Comparison of ENCODE assay signal across 11 cellular contexts in genomic region chr2:61885896-61886603, GRCh38. TPM values are rescaled to one million over a fixed set of nuclear protein-coding genes. Genes with fewer than 3 reads are reported as not detected.
A peak's percentile ranks its signal among the peaks of the same experiment; 100 is the strongest.
DNase-seq lines count a peak whose midpoint lies in the region; ATAC-seq and TF ChIP-seq lines count a peak whose summit lies in the region.
"Had no signal": no experiment of that assay in that cellular context is flagged by ENCODE, and none has a peak within 500 bp of the region (broad histone marks: within the 10 kb centered on the region; RNA-seq: fewer than 3 reads in every experiment).

No MANE protein-coding gene starts in this region.

- no peaks in the 10 kb centered on the region for H3K27me3 Mint-ChIP-seq in activated CD8-positive, alpha-beta T cell treated with anti-CD3 and anti-CD28 coated beads for 36 hours

- no peak overlapping the region for H2AFZ ChIP-seq in ACC112 (ENCODE audit: low read length, unreplicated experiment)

- peak overlapping the region; percentile 99 for H3K27ac Mint-ChIP-seq in activated CD8-positive, alpha-beta T cell treated with anti-CD3 and anti-CD28 coated beads for 36 hours

- no peak overlapping the region for H3K27ac ChIP-seq in ACC112 (ENCODE audit: low read depth, low read length)
- no peak overlapping the region for H3K27ac ChIP-seq in tibial artery
- H3K27ac ChIP-seq: lower lobe of right lung, SJSA1 had no signal

- peaks cover 45% of the 10 kb centered on the region for H3K36me3 Mint-ChIP-seq in activated CD8-positive, alpha-beta T cell treated with anti-CD3 and anti-CD28 coated beads for 36 hours (ENCODE audit: low read depth)

- intact Hi-C loops in activated CD8-positive, alpha-beta T cell treated with anti-CD3 and anti-CD28 coated beads for 36 hours (cut with micrococcal nuclease), result no loop called here
- intact Hi-C loops in tibial artery (cut with DNase I; ENCODE audit: low total_unique reads), result loop anchor here (5.0 kb wide), 2 partner anchors 124 to 621 kb away; partner anchors contain the start of gene TMEM17

- H3K79me2 ChIP-seq in ACC112 (ENCODE audit: control insufficient read depth, insufficient read depth, low read length, unreplicated experiment), result peaks cover 50% of the 10 kb centered on the region

- no peaks in the 10 kb centered on the region for H3K9me3 ChIP-seq in iPS-18c (ENCODE audit: control insufficient read depth, insufficient read depth, low read length)
- H3K9me3 ChIP-seq in tibial artery, result no peaks in the 10 kb centered on the region
- H3K9me3 ChIP-seq: lower lobe of right lung, SJSA1 had no signal

- peak overlapping the region; percentile 89 for H3K4me3 ChIP-seq in ACC112 (ENCODE audit: low read depth, low read length)
- peak overlapping the region; percentile 95 for H3K4me3 ChIP-seq in GM06990 (replicated peaks; ENCODE audit: low read depth, low read length)
- H3K4me3 ChIP-seq in iPS-18c (ENCODE audit: insufficient read depth, low read depth, low read length), result peak overlapping the region; percentile 34; the same call in 1 of the 2 replicates
- H3K4me3 ChIP-seq in tibial artery, result no peak overlapping the region

- TF ChIP-seq CTCF in GM06990 (IDR thresholded peaks at IDR 0.05; ENCODE audit: insufficient read depth, low read length, poor library complexity, severe bottlenecking) (no peak), tibial artery (IDR thresholded peaks at IDR 0.05) (no peak)
- no peak for TF ChIP-seq CTCF in activated CD8-positive, alpha-beta T cell treated with anti-CD3 and anti-CD28 coated beads for 36 hours (IDR thresholded peaks at IDR 0.05)

- DNase-seq in GM06990 (ENCODE audit: extremely low read depth, insufficient read length) (no peak), tibial artery (no peak)
- peak; percentile 59 for DNase-seq in activated CD8-positive, alpha-beta T cell treated with anti-CD3 and anti-CD28 coated beads for 36 hours
- DNase-seq in stimulated activated CD4-positive, alpha-beta T cell treated with anti-CD3 and anti-CD28 coated beads, Interleukin-4, amount 100 ng/mL, for 4 hours, result no peak
- DNase-seq: DMS53, lower lobe of right lung had no signal

- H3K4me1 Mint-ChIP-seq in activated CD8-positive, alpha-beta T cell treated with anti-CD3 and anti-CD28 coated beads for 36 hours (ENCODE audit: low read depth), result peaks cover 31% of the 10 kb centered on the region

- no peaks in the 10 kb centered on the region for H3K9me3 Mint-ChIP-seq in activated CD8-positive, alpha-beta T cell treated with anti-CD3 and anti-CD28 coated beads for 36 hours

- no peak for ATAC-seq in activated CD8-positive, alpha-beta T cell treated with anti-CD3 and anti-CD28 coated beads for 36 hours
- ATAC-seq in GM21423 (IDR thresholded peaks at IDR 0.05; ENCODE audit: unreplicated experiment) (no peak), GM19328 (IDR thresholded peaks at IDR 0.05; ENCODE audit: unreplicated experiment) (no peak)
- ATAC-seq: lower lobe of right lung had no signal

- H3K27me3 ChIP-seq in ACC112 (ENCODE audit: insufficient read depth, low read length) (no peaks in the 10 kb centered on the region), GM06990 (replicated peaks; ENCODE audit: control insufficient read depth, insufficient read depth, low read length) (no peaks in the 10 kb centered on the region), tibial artery (no peaks in the 10 kb centered on the region)
- H3K27me3 ChIP-seq: SJSA1 had no signal

- peak overlapping the region; percentile 99 for H3K4me3 Mint-ChIP-seq in activated CD8-positive, alpha-beta T cell treated with anti-CD3 and anti-CD28 coated beads for 36 hours

- CTCF ChIA-PET in activated CD8-positive, alpha-beta T cell treated with anti-CD3 and anti-CD28 coated beads for 36 hours (lab: Charles Lee), result interaction anchor here (1.2 kb wide), 1 partner anchor 11 kb away, joined by 4 read pairs; no protein-coding TSS in a partner anchor

- H3K4me1 ChIP-seq in ACC112 (ENCODE audit: control insufficient read depth, insufficient read depth, low read length, unreplicated experiment) (peaks cover 16% of the 10 kb centered on the region), tibial artery (peaks cover 0 to 24% (median 17%) of the 10 kb centered on the region in 4 donors)

- H3K36me3 ChIP-seq in ACC112 (ENCODE audit: insufficient read depth, low read length) (peaks cover 21% of the 10 kb centered on the region), GM06990 (ENCODE audit: control insufficient read depth, insufficient read depth, low read length) (peaks cover 8% of the 10 kb centered on the region), tibial artery (peaks cover 38 to 45% (median 38%) of the 10 kb centered on the region in 3 donors)

- POLR2A ChIA-PET in activated CD8-positive, alpha-beta T cell treated with anti-CD3 and anti-CD28 coated beads for 36 hours (lab: Charles Lee), result interaction anchor here (1.2 to 3.2 kb wide), 6 partner anchors 8 to 33 kb away, joined by 3 to 14 read pairs (median 7); partner anchors contain the start of gene FAM161A

RNA-seq across cellular contexts. Expression of gene CCT4, which starts 2.4 kb away (rescaled TPM):
- 100 to 1,000 TPM; 388 to 390 TPM for total RNA-seq in activated CD8-positive, alpha-beta T cell treated with anti-CD3 and anti-CD28 coated beads for 36 hours

RNA-seq across cellular contexts. Expression of gene COMMD1, which starts 19.4 kb away (rescaled TPM):
- 10 to 100 TPM; 25.3 to 27.0 TPM for total RNA-seq in activated CD8-positive, alpha-beta T cell treated with anti-CD3 and anti-CD28 coated beads for 36 hours

RNA-seq across cellular contexts. Expression of gene FAM161A, which starts 32.2 kb away (rescaled TPM):
- total RNA-seq in activated CD8-positive, alpha-beta T cell treated with anti-CD3 and anti-CD28 coated beads for 36 hours, result 1 to 10 TPM; 6.5 to 6.6 TPM

Comparison
In these comparisons a context has a peak if more than half of its experiments do, and no peak if none do; other contexts are left out.
1. H3K4me3 ChIP-seq: peak in ACC112 (single experiment), GM06990 (single experiment) and iPS-18c (single experiment); none in tibial artery (0 of 2).